ENCODE assay signal across 29 cellular contexts in the genomic region with DNA sequence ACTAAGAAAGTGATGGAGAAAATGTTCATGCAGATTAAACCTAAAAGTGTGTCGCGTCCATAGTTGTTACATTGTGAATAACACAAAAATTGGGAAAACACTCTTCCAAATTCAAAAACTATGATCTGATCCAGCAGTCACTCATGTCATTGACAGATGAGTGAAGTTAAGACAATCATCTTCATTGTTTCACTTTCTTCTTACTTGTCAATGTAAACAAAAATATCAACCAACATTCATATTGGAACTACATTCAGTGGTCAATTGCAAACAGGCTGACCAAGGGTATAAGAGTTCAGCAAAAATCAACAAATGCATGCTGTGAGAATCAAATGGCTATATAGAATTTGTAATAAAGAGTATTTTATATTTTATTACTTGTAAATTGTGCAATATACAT. TPM values are rescaled to one million over a fixed set of nuclear protein-coding genes. Genes with fewer than 3 reads are reported as not detected.
"Had no signal": no experiment of that assay in that cellular context is flagged by ENCODE, and none has a peak within 500 bp of the region (broad histone marks: within the 10 kb centered on the region; RNA-seq: fewer than 3 reads in every experiment).

No MANE protein-coding gene starts in this region.

- H3K27me3 ChIP-seq: hepatocyte, ovary, sigmoid colon, spleen, tibial nerve, uterus had no signal

- H3K4me2 ChIP-seq: hepatocyte had no signal

- H3K4me1 ChIP-seq: left ventricle myocardium inferior, sigmoid colon, spleen, tibial nerve, uterus had no signal

- H2AFZ ChIP-seq: hepatocyte had no signal

- H3K4me3 ChIP-seq: hepatocyte, left ventricle myocardium inferior, lung, mucosa of descending colon, ovary, sigmoid colon, spleen, tibial nerve, uterus had no signal

- H3K36me3 Mint-ChIP-seq: memory B cell; naive thymus-derived CD4-positive, alpha-beta T cell; natural killer cell treated with Interleukin-12 subunit alpha and Interleukin-12 subunit beta and Interleukin-15 and Interleukin-18, amount 100 ng/mL, for 72 hours; stimulated activated memory B cell treated with anti-CD40 and anti-IgM and Interleukin-4, amounts not matched to agents 10 μg/mL and 1 μg/mL and 100 μg/mL, for 72 hours; type B pancreatic cell had no signal

- H3K9me3 Mint-ChIP-seq: memory B cell; naive thymus-derived CD4-positive, alpha-beta T cell; natural killer cell treated with Interleukin-12 subunit alpha and Interleukin-12 subunit beta and Interleukin-15 and Interleukin-18, amount 100 ng/mL, for 72 hours; stimulated activated memory B cell treated with anti-CD40 and anti-IgM and Interleukin-4, amounts not matched to agents 10 μg/mL and 1 μg/mL and 100 μg/mL, for 72 hours; type B pancreatic cell had no signal

- H3K27me3 Mint-ChIP-seq: memory B cell; stimulated activated memory B cell treated with anti-CD40 and anti-IgM and Interleukin-4, amounts not matched to agents 10 μg/mL and 1 μg/mL and 100 μg/mL, for 72 hours; stimulated activated naive CD8-positive, alpha-beta T cell treated with anti-CD3 and anti-CD28 coated beads, Interleukin-15, amount 100 ng/mL, for 72 hours had no signal

- FAIRE-seq: small intestine had no signal

- H3K27ac Mint-ChIP-seq: memory B cell; naive thymus-derived CD4-positive, alpha-beta T cell; natural killer cell treated with Interleukin-12 subunit alpha and Interleukin-12 subunit beta and Interleukin-15 and Interleukin-18, amount 100 ng/mL, for 72 hours; progenitor cell of endocrine pancreas; stimulated activated memory B cell treated with anti-CD40 and anti-IgM and Interleukin-4, amounts not matched to agents 10 μg/mL and 1 μg/mL and 100 μg/mL, for 72 hours; stimulated activated naive CD8-positive, alpha-beta T cell treated with anti-CD3 and anti-CD28 coated beads, Interleukin-15, amount 100 ng/mL, for 72 hours; type B pancreatic cell had no signal

- H3K4me1 Mint-ChIP-seq: memory B cell; naive thymus-derived CD4-positive, alpha-beta T cell; stimulated activated naive CD8-positive, alpha-beta T cell treated with anti-CD3 and anti-CD28 coated beads, Interleukin-15, amount 100 ng/mL, for 72 hours had no signal

- DNase-seq: islet precursor cell; left ventricle myocardium inferior; midbrain; mucosa of descending colon; naive thymus-derived CD4-positive, alpha-beta T cell; ovary; right cardiac atrium; sigmoid colon; small intestine; spleen; stimulated activated CD4-positive, alpha-beta T cell treated with anti-CD3 and anti-CD28 coated beads, Interleukin-2, amount 100 ng/mL, for 48 hours; stimulated activated CD4-positive, alpha-beta T cell treated with anti-CD3 and anti-CD28 coated beads, Interleukin-4, amount 100 ng/mL, for 4 hours; stimulated activated CD8-positive, alpha-beta memory T cell treated with anti-CD3 and anti-CD28 coated beads, Interleukin-4, amount 100 ng/mL, for 48 hours; stimulated activated naive CD4-positive, alpha-beta T cell treated with Interleukin-2 at 50 U/mL for 16 hours; stimulated activated naive CD8-positive, alpha-beta T cell treated with anti-CD3 and anti-CD28 coated beads, Interleukin-15, amount 100 ng/mL, for 72 hours; substantia nigra; uterus had no signal

- ATAC-seq: mucosa of descending colon; naive thymus-derived CD4-positive, alpha-beta T cell; natural killer cell treated with Interleukin-12 subunit alpha and Interleukin-12 subunit beta and Interleukin-15 and Interleukin-18, amount 100 ng/mL, for 72 hours; right cardiac atrium; stimulated activated memory B cell treated with anti-CD40 and anti-IgM and Interleukin-4, amounts not matched to agents 10 μg/mL and 1 μg/mL and 100 μg/mL, for 72 hours; stimulated activated naive CD8-positive, alpha-beta T cell treated with anti-CD3 and anti-CD28 coated beads, Interleukin-15, amount 100 ng/mL, for 72 hours had no signal

- H3K36me3 ChIP-seq: left ventricle myocardium inferior, ovary, sigmoid colon, spleen, tibial nerve, uterus had no signal

- H3K4me3 Mint-ChIP-seq: memory B cell; naive thymus-derived CD4-positive, alpha-beta T cell; natural killer cell treated with Interleukin-12 subunit alpha and Interleukin-12 subunit beta and Interleukin-15 and Interleukin-18, amount 100 ng/mL, for 72 hours; stimulated activated memory B cell treated with anti-CD40 and anti-IgM and Interleukin-4, amounts not matched to agents 10 μg/mL and 1 μg/mL and 100 μg/mL, for 72 hours; stimulated activated naive CD8-positive, alpha-beta T cell treated with anti-CD3 and anti-CD28 coated beads, Interleukin-15, amount 100 ng/mL, for 72 hours; type B pancreatic cell had no signal

- H3K27ac ChIP-seq: hepatocyte, left ventricle myocardium inferior, ovary, sigmoid colon, spleen, tibial nerve, uterus had no signal

- H3K79me2 ChIP-seq: hepatocyte had no signal

- H3K9me3 ChIP-seq: mucosa of descending colon, ovary, sigmoid colon, tibial nerve, uterus had no signal

RNA-seq across cellular contexts. Expression of gene FRMPD2, which starts 1.8 kb away (rescaled TPM):
- total RNA-seq: mesenteric fat pad; myocyte; natural killer cell treated with Interleukin-12 subunit alpha and Interleukin-12 subunit beta and Interleukin-15 and Interleukin-18, amount 100 ng/mL, for 72 hours; omental fat pad; pulmonary artery endothelial cell; sigmoid colon had no signal
- polyA plus RNA-seq: naive thymus-derived CD4-positive, alpha-beta T cell; small intestine; spleen had no signal
